Comparison of ENCODE assay signal across 8 cellular contexts in genomic region chrX:119266364-119266995, GRCh38. TPM values are rescaled to one million over a fixed set of nuclear protein-coding genes. Genes with fewer than 3 reads are reported as not detected.
A peak's percentile ranks its signal among the peaks of the same experiment; 100 is the strongest.
DNase-seq lines count a peak whose midpoint lies in the region; ATAC-seq and TF ChIP-seq lines count a peak whose summit lies in the region.

No MANE protein-coding gene starts in this region.

- intact Hi-C loops in head of caudate nucleus (cut with DNase I) (no loop called here), thyroid gland (cut with DNase I) (no loop called here)

- no peak for ATAC-seq in activated naive CD4-positive, alpha-beta T cell treated with anti-CD3 and anti-CD28 coated beads, Interleukin-2, amount 50 U/mL, for 72 hours
- ATAC-seq in GM19328 (IDR thresholded peaks at IDR 0.05; ENCODE audit: unreplicated experiment): no peak

- no peak overlapping the region for H3K27ac Mint-ChIP-seq in activated naive CD4-positive, alpha-beta T cell treated with anti-CD3 and anti-CD28 coated beads, Interleukin-2, amount 50 U/mL, for 72 hours
- H3K27ac Mint-ChIP-seq in activated CD4-positive, alpha-beta memory T cell treated with anti-CD3 and anti-CD28 coated beads, Interleukin-2, amount 10 ng/mL, durations not matched to agents 7 days and 5 days: no peak overlapping the region

- H3K9me3 ChIP-seq in thyroid gland: no peaks in the 10 kb centered on the region

- peaks cover 12% of the 10 kb centered on the region for H3K27me3 Mint-ChIP-seq in activated CD4-positive, alpha-beta memory T cell treated with anti-CD3 and anti-CD28 coated beads, Interleukin-2, amount 10 ng/mL, durations not matched to agents 7 days and 5 days

- TF ChIP-seq POLR2A in thyroid gland (IDR thresholded peaks at IDR 0.05): no peak

- H3K4me3 Mint-ChIP-seq in activated CD4-positive, alpha-beta memory T cell treated with anti-CD3 and anti-CD28 coated beads, Interleukin-2, amount 10 ng/mL, durations not matched to agents 7 days and 5 days: no peak overlapping the region

- peak; percentile 12 for DNase-seq in activated naive CD4-positive, alpha-beta T cell treated with Interleukin-2 at 50 U/mL for 16 hours
- DNase-seq in activated naive CD4-positive, alpha-beta T cell treated with anti-CD3 and anti-CD28 coated beads, Interleukin-2, amount 50 U/mL, for 72 hours (ENCODE audit: low spot score in 2 of 2): no peak
- DNase-seq in HuH-7 (ENCODE audit: low spot score) (peak; percentile 50), head of caudate nucleus (peak in 34 of 42 donors; percentile 3 to 73 (median 30)), thyroid gland (peak; percentile 2 to 19), NCI-H1436 treated with DMSO at 0.1 percent for 48 hours (lab: John Stamatoyannopoulos, UW) (no peak)
- DNase-seq in activated CD4-positive, alpha-beta memory T cell treated with anti-CD3 and anti-CD28 coated beads, Interleukin-2, amount 10 ng/mL, durations not matched to agents 7 days and 5 days: peak; percentile 20

- no peaks in the 10 kb centered on the region for H3K36me3 ChIP-seq in thyroid gland

- no peak overlapping the region for H3K27ac ChIP-seq in thyroid gland

- CTCF ChIA-PET in activated CD4-positive, alpha-beta memory T cell treated with anti-CD3 and anti-CD28 coated beads, Interleukin-2, amount 10 ng/mL, durations not matched to agents 7 days and 5 days (lab: Charles Lee): interaction anchor here (0.7 to 1.5 kb wide), 3 partner anchors 11 to 148 kb away, joined by 3 to 9 read pairs (median 3); no protein-coding TSS in a partner anchor

- no peaks in the 10 kb centered on the region for H3K4me1 Mint-ChIP-seq in activated CD4-positive, alpha-beta memory T cell treated with anti-CD3 and anti-CD28 coated beads, Interleukin-2, amount 10 ng/mL, durations not matched to agents 7 days and 5 days

- no peaks in the 10 kb centered on the region for H3K27me3 ChIP-seq in thyroid gland

- POLR2A ChIA-PET in activated CD4-positive, alpha-beta memory T cell treated with anti-CD3 and anti-CD28 coated beads, Interleukin-2, amount 10 ng/mL, durations not matched to agents 7 days and 5 days (lab: Charles Lee): no interaction called here

- WGBS in thyroid gland, 2 donors: 20 to 25% methylated on average over 5 of the region's 5 CpGs

- peak in 5 of 6 experiments; percentile 30 to 59 (median 34) for TF ChIP-seq CTCF in thyroid gland (IDR thresholded peaks at IDR 0.05)

- H3K4me1 ChIP-seq in thyroid gland: no peaks in the 10 kb centered on the region

- no peak overlapping the region for H3K4me3 ChIP-seq in thyroid gland (replicated peaks in 1 of 3)

- no peaks in the 10 kb centered on the region for H3K36me3 Mint-ChIP-seq in activated naive CD4-positive, alpha-beta T cell treated with anti-CD3 and anti-CD28 coated beads, Interleukin-2, amount 50 U/mL, for 72 hours
- no peaks in the 10 kb centered on the region for H3K36me3 Mint-ChIP-seq in activated CD4-positive, alpha-beta memory T cell treated with anti-CD3 and anti-CD28 coated beads, Interleukin-2, amount 10 ng/mL, durations not matched to agents 7 days and 5 days (ENCODE audit: low read depth)

- no peaks in the 10 kb centered on the region for H3K9me3 Mint-ChIP-seq in activated naive CD4-positive, alpha-beta T cell treated with anti-CD3 and anti-CD28 coated beads, Interleukin-2, amount 50 U/mL, for 72 hours
- no peaks in the 10 kb centered on the region for H3K9me3 Mint-ChIP-seq in activated CD4-positive, alpha-beta memory T cell treated with anti-CD3 and anti-CD28 coated beads, Interleukin-2, amount 10 ng/mL, durations not matched to agents 7 days and 5 days

RNA-seq across cellular contexts. Expression of gene PGRMC1, which starts 30.4 kb away (rescaled TPM):
- 10 to 100 TPM; 22.2 to 35.0 TPM for total RNA-seq in activated naive CD4-positive, alpha-beta T cell treated with anti-CD3 and anti-CD28 coated beads, Interleukin-2, amount 50 U/mL, for 72 hours
- total RNA-seq in activated CD4-positive, alpha-beta memory T cell treated with anti-CD3 and anti-CD28 coated beads, Interleukin-2, amount 10 ng/mL, durations not matched to agents 7 days and 5 days: 10 to 100 TPM; 30.5 to 30.9 TPM
- 100 to 1,000 TPM; 136 to 177 (median 153) TPM for total RNA-seq in thyroid gland

Comparison
In these comparisons a context has a peak if more than half of its experiments do, and no peak if none do; other contexts are left out.
1. DNase-seq: peak in activated naive CD4-positive, alpha-beta T cell treated with Interleukin-2 at 50 U/mL for 16 hours (single experiment), HuH-7 (single experiment), activated CD4-positive, alpha-beta memory T cell treated with anti-CD3 and anti-CD28 coated beads, Interleukin-2, amount 10 ng/mL, durations not matched to agents 7 days and 5 days (single experiment), head of caudate nucleus (34 of 42) and thyroid gland (2 of 2); none in activated naive CD4-positive, alpha-beta T cell treated with anti-CD3 and anti-CD28 coated beads, Interleukin-2, amount 50 U/mL, for 72 hours (0 of 2) and NCI-H1436 treated with DMSO at 0.1 percent for 48 hours (single experiment).